36 cellular contexts compared by ENCODE assay signal in the genomic region with DNA sequence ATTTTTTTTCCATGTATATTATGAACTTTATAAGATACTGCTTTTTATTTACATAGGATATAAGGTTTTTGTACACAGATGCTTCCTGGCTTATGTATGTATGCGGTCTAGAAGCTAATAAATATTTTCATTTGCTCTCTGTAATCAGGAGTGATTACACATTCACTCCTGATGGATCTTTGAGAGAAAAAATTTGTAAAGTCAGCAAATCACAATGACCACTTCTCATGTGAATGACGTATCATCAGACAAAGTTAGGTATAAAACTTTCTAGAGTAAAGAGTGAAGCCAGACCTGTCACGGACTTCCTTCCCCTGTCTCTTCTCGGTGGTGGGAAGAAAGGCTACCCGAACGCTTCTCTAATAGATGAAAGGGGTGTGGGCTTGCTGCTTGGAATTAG.
"Had no signal": no experiment of that assay in that cellular context is flagged by ENCODE, and none has a peak within 500 bp of the region (broad histone marks: within the 10 kb centered on the region; RNA-seq: fewer than 3 reads in every experiment).

No MANE protein-coding gene starts in this region.

- H3K9me3 ChIP-seq: MG63 had no signal

- H3K27me3 ChIP-seq: MG63 had no signal

- DNase-seq: Kasumi-1, MG63, MM.1S, MV-4-11, NCI-H1048, NCI-H1092, NCI-H1092 treated with DMSO at 0.1 percent for 48 hours, NCI-H1105, NCI-H1105 treated with DMSO at 0.1 percent for 48 hours, NCI-H1417, NCI-H1417 treated with DMSO at 0.1 percent for 48 hours, NCI-H1436, NCI-H1436 treated with DMSO at 0.1 percent for 48 hours, NCI-H146, NCI-H1694, NCI-H1694 treated with DMSO at 0.1 percent for 48 hours, NCI-H187, NCI-H187 treated with DMSO at 0.1 percent for 48 hours, NCI-H1930, NCI-H2029, NCI-H2029 treated with DMSO at 0.1 percent for 48 hours, NCI-H2081, NCI-H2081 treated with DMSO at 0.1 percent for 48 hours, NCI-H2107, NCI-H2171, NCI-H2171 treated with DMSO at 0.1 percent for 48 hours, NCI-H2227 treated with DMSO at 0.1 percent for 48 hours, NCI-H226, NCI-H345, NCI-H446, NCI-H446 treated with DMSO at 0.1 percent for 48 hours, NCI-H510A, NCI-H510A treated with DMSO at 0.1 percent for 48 hours, NCI-H524, NCI-H524 treated with DMSO at 0.1 percent for 48 hours, NCI-H526 had no signal

- H3K4me3 ChIP-seq: MG63 had no signal
